ENCODE assay signal across 19 cellular contexts in the genomic region with DNA sequence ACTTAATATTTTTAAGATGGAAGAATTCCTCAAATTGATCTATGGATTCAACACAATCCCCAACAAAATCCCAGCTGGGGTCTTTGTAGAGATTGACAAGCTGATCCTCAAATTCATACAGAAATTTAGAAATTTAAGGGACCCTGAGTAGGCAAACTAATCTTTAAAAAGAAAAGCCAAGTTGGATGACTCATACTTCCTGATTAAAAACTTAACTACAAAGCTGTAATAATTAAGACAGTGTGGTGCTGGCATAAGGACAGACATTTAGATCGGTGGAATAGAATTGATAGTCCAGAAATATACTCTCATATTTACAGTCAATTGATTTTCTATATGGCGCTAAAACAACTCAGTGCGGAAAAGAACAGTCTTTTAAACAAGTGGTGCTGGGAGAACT.
"Had no signal": no experiment of that assay in that cellular context is flagged by ENCODE, and none has a peak within 500 bp of the region (broad histone marks: within the 10 kb centered on the region; RNA-seq: fewer than 3 reads in every experiment).

No MANE protein-coding gene starts in this region.

- H3K4me1 ChIP-seq: tibial artery had no signal

- H3K4me3 ChIP-seq: coronary artery, esophagus muscularis mucosa, tibial artery had no signal

- H3K27me3 ChIP-seq: esophagus muscularis mucosa, tibial artery had no signal

- DNase-seq: activated CD4-positive, alpha-beta T cell treated with anti-CD3 and anti-CD28 coated beads, Interleukin-2, amount 50 U/mL, for 1 hour; activated effector memory CD4-positive, alpha-beta T cell treated with Interleukin-2 at 50 U/mL for 16 hours; activated naive CD4-positive, alpha-beta T cell treated with anti-CD3 and anti-CD28 coated beads, Interleukin-2, amount 50 U/mL, for 16 hours; activated T-cell treated with anti-CD3 and anti-CD28 coated beads, Interleukin-2, amount 50 U/mL, for 24 hours; caudate nucleus; foreskin melanocyte; left ventricle myocardium superior; mesenchymal stem cell; nucleus accumbens; posterior cingulate gyrus; stimulated activated CD4-positive, alpha-beta T cell treated with anti-CD3 and anti-CD28 coated beads, Interleukin-4, amount 100 ng/mL, for 1 hour; stimulated activated naive CD4-positive, alpha-beta T cell; T-helper 17 cell; tibial artery had no signal

- FAIRE-seq: TTC549, urothelium cell line had no signal

- H3K27ac ChIP-seq: coronary artery, esophagus muscularis mucosa, tibial artery had no signal

- H3K36me3 ChIP-seq: tibial artery had no signal

- H3K9me3 ChIP-seq: esophagus muscularis mucosa, tibial artery had no signal

- ATAC-seq: left ventricle myocardium superior; natural killer cell treated with Interleukin-12 subunit alpha and Interleukin-12 subunit beta and Interleukin-15 and Interleukin-18, amount 100 ng/mL, for 72 hours; T-helper 17 cell had no signal
